Comparison of ENCODE assay signal across 9 cellular contexts in genomic region chr20:15628954-15629353, GRCh38.
"Had no signal": no experiment of that assay in that cellular context is flagged by ENCODE, and none has a peak within 500 bp of the region (broad histone marks: within the 10 kb centered on the region; RNA-seq: fewer than 3 reads in every experiment).

No MANE protein-coding gene starts in this region.

- H3K4me3 ChIP-seq: GM23248 had no signal

- H2AFZ ChIP-seq: GM23248 had no signal

- DNase-seq: GM23248, GOT3, H9, HCEC 1CT, Karpas-422, KBM-7 had no signal

- H3K9ac ChIP-seq: GM23248, KMS-11 had no signal

- H3K27ac ChIP-seq: GM23248, HL-60, KMS-11 had no signal

- H3K4me2 ChIP-seq: KMS-11 had no signal

- FAIRE-seq: H54 had no signal
